Comparison of ENCODE assay signal across 8 cellular contexts in the genomic region with DNA sequence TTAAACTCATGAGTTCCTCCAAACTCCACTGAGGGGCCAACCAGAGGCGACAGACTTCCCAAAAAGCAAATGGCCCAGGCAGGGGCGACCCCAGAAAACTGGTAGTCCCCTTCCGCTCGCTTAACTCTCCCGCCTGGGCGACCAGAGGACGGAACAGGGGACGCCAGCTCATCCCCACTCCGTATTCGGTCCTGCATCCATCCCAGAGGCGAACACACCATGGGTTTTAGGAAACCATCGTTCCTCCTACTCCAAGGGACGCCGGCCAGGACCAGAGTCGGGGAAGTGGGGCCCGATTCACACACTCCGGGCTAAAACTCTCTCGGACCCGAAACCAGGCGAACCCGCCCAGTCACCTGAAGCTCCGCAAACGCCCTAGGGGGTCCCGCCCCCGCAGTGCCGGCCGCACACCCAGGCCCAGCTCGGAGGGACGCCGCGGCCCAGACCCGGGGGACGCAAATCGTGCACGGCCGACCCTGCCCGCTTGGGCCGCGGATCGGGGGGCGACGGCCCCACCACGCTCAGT. TPM values are rescaled to one million over a fixed set of nuclear protein-coding genes. Genes with fewer than 3 reads are reported as not detected.
DNase-seq lines count a peak whose midpoint lies in the region; ATAC-seq and TF ChIP-seq lines count a peak whose summit lies in the region.

No MANE protein-coding gene starts in this region.

- intact Hi-C loops in aorta (cut with DNase I): loop anchor here (5.0 to 10.0 kb wide), 6 partner anchors 60 to 1043 kb away; a partner anchor contains a TSS

- H4K20me1 ChIP-seq in osteoblast (ENCODE audit: insufficient read depth, low read length): peaks cover 26% of the 10 kb centered on the region

- DNase-seq in NCI-H146 (lab: John Stamatoyannopoulos, UW) (peak; percentile 46), NCI-H146 treated with DMSO at 0.1 percent for 48 hours (lab: John Stamatoyannopoulos, UW; ENCODE audit: unreplicated experiment) (no peak), NCI-H460 (ENCODE audit: extremely low read depth, low read depth) (peak; percentile 8), glomerular visceral epithelial cell (ENCODE audit: extremely low spot score) (peak; percentile 26), osteoblast (ENCODE audit: insufficient read length, low spot score, missing footprints) (peak; percentile 66), aorta (peak; percentile 62 to 80)
- DNase-seq in activated naive CD4-positive, alpha-beta T cell treated with Interleukin-2 at 50 U/mL for 16 hours: peak; percentile 28

- 0 to 1% methylated on average over 35 to 43 of the region's 43 CpGs for WGBS in aorta, 2 donors

- H2AFZ ChIP-seq in osteoblast (ENCODE audit: low read length): peak overlapping the region; percentile 95

- no peak for TF ChIP-seq CTCF in osteoblast (IDR thresholded peaks at IDR 0.05; ENCODE audit: extremely low read depth, low read depth, low read length)

- H3K27ac ChIP-seq in osteoblast (ENCODE audit: low read depth, low read length) (peak overlapping the region; percentile 80), aorta (ENCODE audit: low read depth in 1 of 2, low read length in 2 of 2) (peak overlapping the region in 1 of 2 donors; percentile 6)

- H3K4me3 ChIP-seq in osteoblast (ENCODE audit: insufficient read depth, low read length) (peak overlapping the region; percentile 92), aorta (ENCODE audit: low read length in 2 of 2) (peak overlapping the region; percentile 82 to 83)

- peak overlapping the region; percentile 83 for H3K4me2 ChIP-seq in osteoblast (ENCODE audit: insufficient read depth, low read length)

- ATAC-seq in HG02642 (IDR thresholded peaks at IDR 0.05; ENCODE audit: poor library complexity, unreplicated experiment): peak; percentile 49
- ATAC-seq in aorta (ENCODE audit: low FRiP score): peak; percentile 62

- H3K9me3 ChIP-seq in osteoblast (ENCODE audit: low read depth, low read length) (no peaks in the 10 kb centered on the region), aorta (ENCODE audit: control insufficient read depth, low read length) (no peaks in the 10 kb centered on the region)

- H3K27me3 ChIP-seq in osteoblast (ENCODE audit: insufficient read depth, low read length) (no peaks in the 10 kb centered on the region), aorta (ENCODE audit: control insufficient read depth in 1 of 2, insufficient read depth in 2 of 2, low read length in 1 of 2) (no peaks in the 10 kb centered on the region)

- H3K79me2 ChIP-seq in osteoblast (ENCODE audit: insufficient read depth, low read length): peaks cover 53% of the 10 kb centered on the region

- H3K36me3 ChIP-seq in osteoblast (ENCODE audit: insufficient read depth, low read length) (no peaks in the 10 kb centered on the region), aorta (ENCODE audit: control insufficient read depth in 1 of 2, insufficient read depth in 2 of 2, low read length in 1 of 2) (no peaks in the 10 kb centered on the region)

- H3K4me1 ChIP-seq in osteoblast (ENCODE audit: insufficient read depth, low read length): peaks cover 9% of the 10 kb centered on the region
- peaks cover 2 to 5% of the 10 kb centered on the region in 2 donors for H3K4me1 ChIP-seq in aorta (ENCODE audit: control insufficient read depth in 1 of 2, insufficient read depth in 2 of 2, low read length in 2 of 2)

RNA-seq across cellular contexts. Expression of a gene that starts 0.5 kb away (rescaled TPM):
- total RNA-seq in NCI-H460 (2014; rRNA removed; shearing (Covaris generic)): 38.9 and 42.3 TPM in 2 replicates
- polyA plus RNA-seq in NCI-H460 (2014; cell fraction: nucleus; rRNA removed): 28.6 and 36.1 TPM in 2 replicates
- total RNA-seq in osteoblast (29.3 and 35.9 TPM in 2 replicates), aorta (10 to 100 TPM; 10.6 to 12.9 TPM)
- polyA plus RNA-seq in aorta: 1 to 10 TPM; 3.4 to 6.9 TPM
